In the genomic region with DNA sequence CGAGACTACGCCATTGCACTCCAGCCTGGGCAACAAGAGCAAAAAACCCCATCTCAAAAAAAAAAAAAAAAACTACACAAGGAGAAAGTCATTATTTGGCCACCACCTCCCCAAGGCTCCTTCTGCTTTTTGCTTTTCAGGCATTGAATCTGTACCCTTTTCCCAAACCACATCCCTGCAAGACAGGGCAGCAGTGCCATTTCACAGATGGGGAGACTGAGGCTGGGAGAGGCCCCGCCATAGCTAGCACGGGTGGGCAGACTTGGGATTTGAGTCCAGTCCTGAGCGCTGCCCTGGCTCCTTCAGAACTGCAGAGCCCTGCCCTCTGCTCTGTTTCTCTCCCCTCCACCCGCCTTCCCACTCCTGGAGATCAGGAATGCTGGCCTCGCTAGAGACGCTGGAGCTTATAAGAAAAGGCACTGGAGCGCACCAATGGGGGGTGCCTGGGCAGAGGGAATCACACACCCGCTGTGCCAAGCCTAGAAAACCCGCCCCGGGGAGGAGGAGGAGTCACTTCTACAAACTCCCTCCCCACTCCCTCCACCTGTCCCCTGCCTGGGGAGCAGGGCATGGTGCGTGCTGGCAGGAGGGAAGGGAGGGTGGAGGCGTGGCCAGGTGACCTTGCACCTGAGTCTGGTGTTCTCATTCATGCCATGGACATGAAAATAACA, we compare ENCODE assay signal across 2 cellular contexts.
TF ChIP-seq lines count a peak whose summit lies in the region.

No MANE protein-coding gene starts in this region.

TF ChIP-seq in HEK293, 187 proteins besides CTCF, POLR2A, EP300 and RAD21 (continues in another document):
- TF ChIP-seq, protein P1, sequence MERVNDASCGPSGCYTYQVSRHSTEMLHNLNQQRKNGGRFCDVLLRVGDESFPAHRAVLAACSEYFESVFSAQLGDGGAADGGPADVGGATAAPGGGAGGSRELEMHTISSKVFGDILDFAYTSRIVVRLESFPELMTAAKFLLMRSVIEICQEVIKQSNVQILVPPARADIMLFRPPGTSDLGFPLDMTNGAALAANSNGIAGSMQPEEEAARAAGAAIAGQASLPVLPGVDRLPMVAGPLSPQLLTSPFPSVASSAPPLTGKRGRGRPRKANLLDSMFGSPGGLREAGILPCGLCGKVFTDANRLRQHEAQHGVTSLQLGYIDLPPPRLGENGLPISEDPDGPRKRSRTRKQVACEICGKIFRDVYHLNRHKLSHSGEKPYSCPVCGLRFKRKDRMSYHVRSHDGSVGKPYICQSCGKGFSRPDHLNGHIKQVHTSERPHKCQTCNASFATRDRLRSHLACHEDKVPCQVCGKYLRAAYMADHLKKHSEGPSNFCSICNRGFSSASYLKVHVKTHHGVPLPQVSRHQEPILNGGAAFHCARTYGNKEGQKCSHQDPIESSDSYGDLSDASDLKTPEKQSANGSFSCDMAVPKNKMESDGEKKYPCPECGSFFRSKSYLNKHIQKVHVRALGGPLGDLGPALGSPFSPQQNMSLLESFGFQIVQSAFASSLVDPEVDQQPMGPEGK (tag by site-specific recombination; IDR thresholded peaks at IDR 0.05): no peak
- no peak for TF ChIP-seq ZNF354C (tag by site-specific recombination; IDR thresholded peaks at IDR 0.05; ENCODE audit: borderline replicate concordance, low read depth)
- TF ChIP-seq ZNF341 (tag by site-specific recombination; IDR thresholded peaks at IDR 0.05; ENCODE audit: low read depth): peak; percentile 59
- TF ChIP-seq BCL11A (tag by site-specific recombination; IDR thresholded peaks at IDR 0.05; ENCODE audit: low read depth): no peak
- no peak for TF ChIP-seq ZNF747 (tag by site-specific recombination; IDR thresholded peaks at IDR 0.05)
- TF ChIP-seq, protein P2, sequence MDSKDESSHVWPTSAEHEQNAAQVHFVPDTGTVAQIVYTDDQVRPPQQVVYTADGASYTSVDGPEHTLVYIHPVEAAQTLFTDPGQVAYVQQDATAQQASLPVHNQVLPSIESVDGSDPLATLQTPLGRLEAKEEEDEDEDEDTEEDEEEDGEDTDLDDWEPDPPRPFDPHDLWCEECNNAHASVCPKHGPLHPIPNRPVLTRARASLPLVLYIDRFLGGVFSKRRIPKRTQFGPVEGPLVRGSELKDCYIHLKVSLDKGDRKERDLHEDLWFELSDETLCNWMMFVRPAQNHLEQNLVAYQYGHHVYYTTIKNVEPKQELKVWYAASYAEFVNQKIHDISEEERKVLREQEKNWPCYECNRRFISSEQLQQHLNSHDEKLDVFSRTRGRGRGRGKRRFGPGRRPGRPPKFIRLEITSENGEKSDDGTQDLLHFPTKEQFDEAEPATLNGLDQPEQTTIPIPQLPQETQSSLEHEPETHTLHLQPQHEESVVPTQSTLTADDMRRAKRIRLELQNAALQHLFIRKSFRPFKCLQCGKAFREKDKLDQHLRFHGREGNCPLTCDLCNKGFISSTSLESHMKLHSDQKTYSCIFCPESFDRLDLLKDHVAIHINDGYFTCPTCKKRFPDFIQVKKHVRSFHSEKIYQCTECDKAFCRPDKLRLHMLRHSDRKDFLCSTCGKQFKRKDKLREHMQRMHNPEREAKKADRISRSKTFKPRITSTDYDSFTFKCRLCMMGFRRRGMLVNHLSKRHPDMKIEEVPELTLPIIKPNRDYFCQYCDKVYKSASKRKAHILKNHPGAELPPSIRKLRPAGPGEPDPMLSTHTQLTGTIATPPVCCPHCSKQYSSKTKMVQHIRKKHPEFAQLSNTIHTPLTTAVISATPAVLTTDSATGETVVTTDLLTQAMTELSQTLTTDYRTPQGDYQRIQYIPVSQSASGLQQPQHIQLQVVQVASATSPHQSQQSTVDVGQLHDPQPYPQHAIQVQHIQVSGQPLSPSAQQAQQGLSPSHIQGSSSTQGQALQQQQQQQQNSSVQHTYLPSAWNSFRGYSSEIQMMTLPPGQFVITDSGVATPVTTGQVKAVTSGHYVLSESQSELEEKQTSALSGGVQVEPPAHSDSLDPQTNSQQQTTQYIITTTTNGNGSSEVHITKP (tag by site-specific recombination; IDR thresholded peaks at IDR 0.05): peak; percentile 40; the same call in 1 of the 2 replicates
- no peak for TF ChIP-seq ZNF514 (tag by site-specific recombination; IDR thresholded peaks at IDR 0.05)
- peak; percentile 87 for TF ChIP-seq ZIC2 (tag by site-specific recombination; IDR thresholded peaks at IDR 0.05)
- TF ChIP-seq, protein P3, sequence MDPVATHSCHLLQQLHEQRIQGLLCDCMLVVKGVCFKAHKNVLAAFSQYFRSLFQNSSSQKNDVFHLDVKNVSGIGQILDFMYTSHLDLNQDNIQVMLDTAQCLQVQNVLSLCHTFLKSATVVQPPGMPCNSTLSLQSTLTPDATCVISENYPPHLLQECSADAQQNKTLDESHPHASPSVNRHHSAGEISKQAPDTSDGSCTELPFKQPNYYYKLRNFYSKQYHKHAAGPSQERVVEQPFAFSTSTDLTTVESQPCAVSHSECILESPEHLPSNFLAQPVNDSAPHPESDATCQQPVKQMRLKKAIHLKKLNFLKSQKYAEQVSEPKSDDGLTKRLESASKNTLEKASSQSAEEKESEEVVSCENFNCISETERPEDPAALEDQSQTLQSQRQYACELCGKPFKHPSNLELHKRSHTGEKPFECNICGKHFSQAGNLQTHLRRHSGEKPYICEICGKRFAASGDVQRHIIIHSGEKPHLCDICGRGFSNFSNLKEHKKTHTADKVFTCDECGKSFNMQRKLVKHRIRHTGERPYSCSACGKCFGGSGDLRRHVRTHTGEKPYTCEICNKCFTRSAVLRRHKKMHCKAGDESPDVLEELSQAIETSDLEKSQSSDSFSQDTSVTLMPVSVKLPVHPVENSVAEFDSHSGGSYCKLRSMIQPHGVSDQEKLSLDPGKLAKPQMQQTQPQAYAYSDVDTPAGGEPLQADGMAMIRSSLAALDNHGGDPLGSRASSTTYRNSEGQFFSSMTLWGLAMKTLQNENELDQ (tag by site-specific recombination; IDR thresholded peaks at IDR 0.05; ENCODE audit: low read depth): no peak
- TF ChIP-seq, protein P4, sequence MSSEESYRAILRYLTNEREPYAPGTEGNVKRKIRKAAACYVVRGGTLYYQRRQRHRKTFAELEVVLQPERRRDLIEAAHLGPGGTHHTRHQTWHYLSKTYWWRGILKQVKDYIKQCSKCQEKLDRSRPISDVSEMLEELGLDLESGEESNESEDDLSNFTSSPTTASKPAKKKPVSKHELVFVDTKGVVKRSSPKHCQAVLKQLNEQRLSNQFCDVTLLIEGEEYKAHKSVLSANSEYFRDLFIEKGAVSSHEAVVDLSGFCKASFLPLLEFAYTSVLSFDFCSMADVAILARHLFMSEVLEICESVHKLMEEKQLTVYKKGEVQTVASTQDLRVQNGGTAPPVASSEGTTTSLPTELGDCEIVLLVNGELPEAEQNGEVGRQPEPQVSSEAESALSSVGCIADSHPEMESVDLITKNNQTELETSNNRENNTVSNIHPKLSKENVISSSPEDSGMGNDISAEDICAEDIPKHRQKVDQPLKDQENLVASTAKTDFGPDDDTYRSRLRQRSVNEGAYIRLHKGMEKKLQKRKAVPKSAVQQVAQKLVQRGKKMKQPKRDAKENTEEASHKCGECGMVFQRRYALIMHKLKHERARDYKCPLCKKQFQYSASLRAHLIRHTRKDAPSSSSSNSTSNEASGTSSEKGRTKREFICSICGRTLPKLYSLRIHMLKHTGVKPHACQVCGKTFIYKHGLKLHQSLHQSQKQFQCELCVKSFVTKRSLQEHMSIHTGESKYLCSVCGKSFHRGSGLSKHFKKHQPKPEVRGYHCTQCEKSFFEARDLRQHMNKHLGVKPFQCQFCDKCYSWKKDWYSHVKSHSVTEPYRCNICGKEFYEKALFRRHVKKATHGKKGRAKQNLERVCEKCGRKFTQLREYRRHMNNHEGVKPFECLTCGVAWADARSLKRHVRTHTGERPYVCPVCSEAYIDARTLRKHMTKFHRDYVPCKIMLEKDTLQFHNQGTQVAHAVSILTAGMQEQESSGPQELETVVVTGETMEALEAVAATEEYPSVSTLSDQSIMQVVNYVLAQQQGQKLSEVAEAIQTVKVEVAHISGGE (tag by site-specific recombination; conservative IDR thresholded peaks at IDR 0.05; ENCODE audit: low read depth): no peak
- TF ChIP-seq ZNF677 (tag by site-specific recombination; IDR thresholded peaks at IDR 0.05): no peak
- no peak for TF ChIP-seq ZNF600 (tag by site-specific recombination; IDR thresholded peaks at IDR 0.05)

TF ChIP-seq in K562, 482 proteins besides CTCF, POLR2A, EP300 and RAD21:
- TF ChIP-seq EHMT2 (IDR thresholded peaks at IDR 0.05) (no peak), MBD2 (IDR thresholded peaks at IDR 0.05; ENCODE audit: borderline replicate concordance, low read depth) (no peak), BCOR (IDR thresholded peaks at IDR 0.05) (peak; percentile 62; the same call in 1 of the 2 replicates), RBM25 (IDR thresholded peaks at IDR 0.05; ENCODE audit: low read depth, low read length, severe bottlenecking) (peak; percentile 73), TSC22D4 (tag; IDR thresholded peaks at IDR 0.05) (no peak), MIER1 (IDR thresholded peaks at IDR 0.05; ENCODE audit: low read depth) (no peak), SMARCA5 (IDR thresholded peaks at IDR 0.05) (0 out of 2 replicates have a peak, but pooled peaks have one; percentile 31), SNIP1 (IDR thresholded peaks at IDR 0.05; ENCODE audit: low read depth) (no peak), XRCC4 (IDR thresholded peaks at IDR 0.05; ENCODE audit: extremely low read depth, insufficient read depth, insufficient read length) (no peak), SOX6 (IDR thresholded peaks at IDR 0.05) (no peak), NONO (IDR thresholded peaks at IDR 0.05; ENCODE audit: low read depth in 2 of 2, low read length in 1 of 2) (no peak), TBP (optimal IDR thresholded peaks at IDR 0.05; ENCODE audit: low read depth, low read length) (no peak), HOXB6 (CRISPR knock-in tag; IDR thresholded peaks at IDR 0.05; ENCODE audit: borderline replicate concordance) (no peak), ATF1 (CRISPR knock-in tag; IDR thresholded peaks at IDR 0.05) (no peak), ATF1 (tag; IDR thresholded peaks at IDR 0.05) (no peak), TAF1 (IDR thresholded peaks at IDR 0.05; ENCODE audit: control insufficient read depth, extremely low read depth, insufficient read depth, low read length, severe bottlenecking) (no peak), HMG20B (CRISPR knock-in tag; IDR thresholded peaks at IDR 0.05) (no peak)
- TF ChIP-seq, protein P5, sequence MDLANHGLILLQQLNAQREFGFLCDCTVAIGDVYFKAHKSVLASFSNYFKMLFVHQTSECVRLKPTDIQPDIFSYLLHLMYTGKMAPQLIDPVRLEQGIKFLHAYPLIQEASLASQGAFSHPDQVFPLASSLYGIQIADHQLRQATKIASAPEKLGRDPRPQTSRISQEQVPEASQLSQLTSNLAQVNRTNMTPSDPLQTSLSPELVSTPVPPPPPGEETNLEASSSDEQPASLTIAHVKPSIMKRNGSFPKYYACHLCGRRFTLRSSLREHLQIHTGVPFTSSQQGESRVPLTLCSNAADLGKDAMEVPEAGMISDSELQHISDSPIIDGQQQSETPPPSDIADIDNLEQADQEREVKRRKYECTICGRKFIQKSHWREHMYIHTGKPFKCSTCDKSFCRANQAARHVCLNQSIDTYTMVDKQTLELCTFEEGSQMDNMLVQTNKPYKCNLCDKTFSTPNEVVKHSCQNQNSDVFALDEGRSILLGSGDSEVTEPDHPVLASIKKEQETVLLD (IDR thresholded peaks at IDR 0.05): no peak
- TF ChIP-seq, protein P6, sequence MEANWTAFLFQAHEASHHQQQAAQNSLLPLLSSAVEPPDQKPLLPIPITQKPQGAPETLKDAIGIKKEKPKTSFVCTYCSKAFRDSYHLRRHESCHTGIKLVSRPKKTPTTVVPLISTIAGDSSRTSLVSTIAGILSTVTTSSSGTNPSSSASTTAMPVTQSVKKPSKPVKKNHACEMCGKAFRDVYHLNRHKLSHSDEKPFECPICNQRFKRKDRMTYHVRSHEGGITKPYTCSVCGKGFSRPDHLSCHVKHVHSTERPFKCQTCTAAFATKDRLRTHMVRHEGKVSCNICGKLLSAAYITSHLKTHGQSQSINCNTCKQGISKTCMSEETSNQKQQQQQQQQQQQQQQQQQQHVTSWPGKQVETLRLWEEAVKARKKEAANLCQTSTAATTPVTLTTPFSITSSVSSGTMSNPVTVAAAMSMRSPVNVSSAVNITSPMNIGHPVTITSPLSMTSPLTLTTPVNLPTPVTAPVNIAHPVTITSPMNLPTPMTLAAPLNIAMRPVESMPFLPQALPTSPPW (CRISPR knock-in tag; IDR thresholded peaks at IDR 0.05): no peak
- TF ChIP-seq, protein P7, sequence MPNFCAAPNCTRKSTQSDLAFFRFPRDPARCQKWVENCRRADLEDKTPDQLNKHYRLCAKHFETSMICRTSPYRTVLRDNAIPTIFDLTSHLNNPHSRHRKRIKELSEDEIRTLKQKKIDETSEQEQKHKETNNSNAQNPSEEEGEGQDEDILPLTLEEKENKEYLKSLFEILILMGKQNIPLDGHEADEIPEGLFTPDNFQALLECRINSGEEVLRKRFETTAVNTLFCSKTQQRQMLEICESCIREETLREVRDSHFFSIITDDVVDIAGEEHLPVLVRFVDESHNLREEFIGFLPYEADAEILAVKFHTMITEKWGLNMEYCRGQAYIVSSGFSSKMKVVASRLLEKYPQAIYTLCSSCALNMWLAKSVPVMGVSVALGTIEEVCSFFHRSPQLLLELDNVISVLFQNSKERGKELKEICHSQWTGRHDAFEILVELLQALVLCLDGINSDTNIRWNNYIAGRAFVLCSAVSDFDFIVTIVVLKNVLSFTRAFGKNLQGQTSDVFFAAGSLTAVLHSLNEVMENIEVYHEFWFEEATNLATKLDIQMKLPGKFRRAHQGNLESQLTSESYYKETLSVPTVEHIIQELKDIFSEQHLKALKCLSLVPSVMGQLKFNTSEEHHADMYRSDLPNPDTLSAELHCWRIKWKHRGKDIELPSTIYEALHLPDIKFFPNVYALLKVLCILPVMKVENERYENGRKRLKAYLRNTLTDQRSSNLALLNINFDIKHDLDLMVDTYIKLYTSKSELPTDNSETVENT (CRISPR knock-in tag; IDR thresholded peaks at IDR 0.05): no peak
